In genomic region chr16:30722443-30722842, GRCh38 we compare ENCODE assay signal across 1 cellular context.
TF ChIP-seq lines count a peak whose summit lies in the region.

No MANE protein-coding gene starts in this region.

TF ChIP-seq in HepG2, 621 proteins besides CTCF, POLR2A, EP300 and RAD21 (continued from another document):
- TF ChIP-seq ZBTB33 (CRISPR knock-in tag; IDR thresholded peaks at IDR 0.05) (no peak), ZNF883 (CRISPR knock-in tag; IDR thresholded peaks at IDR 0.05; ENCODE audit: not compliant biosample characterization) (no peak), RORA (CRISPR knock-in tag; IDR thresholded peaks at IDR 0.05) (no peak)
TF ChIP-seq in HepG2: peak in this region for 9.
